ENCODE assay signal across 8 cellular contexts in genomic region chr16:9256196-9256595, GRCh38.
A peak's percentile ranks its signal among the peaks of the same experiment; 100 is the strongest.
DNase-seq lines count a peak whose midpoint lies in the region; ATAC-seq and TF ChIP-seq lines count a peak whose summit lies in the region.

No MANE protein-coding gene starts in this region.

- peak; percentile 74 for DNase-seq in activated CD4-positive, alpha-beta T cell treated with anti-CD3 and anti-CD28 coated beads, Interleukin-2, amount 10 ng/mL, durations not matched to agents 24 days and 14 days
- no peak for DNase-seq in activated CD4-positive, alpha-beta T cell treated with anti-CD3 and anti-CD28 coated beads, Interleukin-2, amount 50 U/mL, for 1 hour
- DNase-seq in chondrocyte (ENCODE audit: low spot score) = no peak
- peak; percentile 54 for DNase-seq in stimulated activated CD4-positive, alpha-beta T cell treated with anti-CD3 and anti-CD28 coated beads, Interleukin-15, amount 100 ng/mL, for 24 hours
- no peak for DNase-seq in ascending aorta (ENCODE audit: low spot score in 2 of 2)

- no peak overlapping the region for H2AFZ ChIP-seq in KMS-11 (ENCODE audit: low read depth)

- TF ChIP-seq CTCF in KMS-11 (conservative IDR thresholded peaks at IDR 0.05; ENCODE audit: low read depth, low read length) (peak; percentile 91), chondrocyte (IDR thresholded peaks at IDR 0.05) (peak; percentile 54), ascending aorta (IDR thresholded peaks at IDR 0.05) (peak in 1 of 3 experiments; percentile 22)

- no peaks in the 10 kb centered on the region for H3K27me3 Mint-ChIP-seq in activated CD4-positive, alpha-beta T cell treated with anti-CD3 and anti-CD28 coated beads, Interleukin-2, amount 10 ng/mL, durations not matched to agents 24 days and 14 days
- no peaks in the 10 kb centered on the region for H3K27me3 Mint-ChIP-seq in chondrocyte (ENCODE audit: low read depth)

- no peaks in the 10 kb centered on the region for H3K79me2 ChIP-seq in KMS-11 (ENCODE audit: insufficient read depth, low read depth)

- H3K4me1 Mint-ChIP-seq in activated CD4-positive, alpha-beta T cell treated with anti-CD3 and anti-CD28 coated beads, Interleukin-2, amount 10 ng/mL, durations not matched to agents 24 days and 14 days = no peaks in the 10 kb centered on the region
- H3K4me1 Mint-ChIP-seq in chondrocyte (ENCODE audit: low read depth) = no peaks in the 10 kb centered on the region

- no peak overlapping the region for H3K9ac ChIP-seq in KMS-11

- H3K4me3 ChIP-seq in KMS-11 (IDR thresholded peaks at IDR 0.05; ENCODE audit: insufficient read depth, low read depth, low read length) (no peak overlapping the region), ascending aorta (no peak overlapping the region)

- no peak overlapping the region for H3K27ac Mint-ChIP-seq in activated CD4-positive, alpha-beta T cell treated with anti-CD3 and anti-CD28 coated beads, Interleukin-2, amount 10 ng/mL, durations not matched to agents 24 days and 14 days
- H3K27ac Mint-ChIP-seq in chondrocyte (ENCODE audit: unreplicated experiment) = no peak overlapping the region

- H3K27me3 ChIP-seq in KMS-11 (ENCODE audit: insufficient read depth, low read depth) (no peaks in the 10 kb centered on the region), ascending aorta (no peaks in the 10 kb centered on the region)

- intact Hi-C loops in activated CD4-positive, alpha-beta T cell treated with anti-CD3 and anti-CD28 coated beads, Interleukin-2, amount 10 ng/mL, durations not matched to agents 24 days and 14 days (cut with micrococcal nuclease) = no loop called here
- intact Hi-C loops in ascending aorta (cut with DNase I) = no loop called here

- no peaks in the 10 kb centered on the region for H3K36me3 Mint-ChIP-seq in activated CD4-positive, alpha-beta T cell treated with anti-CD3 and anti-CD28 coated beads, Interleukin-2, amount 10 ng/mL, durations not matched to agents 24 days and 14 days (ENCODE audit: low read depth)
- H3K36me3 Mint-ChIP-seq in chondrocyte (ENCODE audit: low read depth) = no peaks in the 10 kb centered on the region

- H3K36me3 ChIP-seq in KMS-11 (ENCODE audit: insufficient read depth) = no peaks in the 10 kb centered on the region
- H3K36me3 ChIP-seq in ascending aorta = no peaks in the 10 kb centered on the region

- H3K4me1 ChIP-seq in KMS-11 (ENCODE audit: low read depth, poor library complexity, severe bottlenecking) (no peaks in the 10 kb centered on the region), ascending aorta (no peaks in the 10 kb centered on the region)

- no peak for ATAC-seq in GM21529 (IDR thresholded peaks at IDR 0.05; ENCODE audit: unreplicated experiment)
- no peak for ATAC-seq in HG03432 (IDR thresholded peaks at IDR 0.05; ENCODE audit: unreplicated experiment)

- no peaks in the 10 kb centered on the region for H3K9me3 ChIP-seq in ascending aorta

- H3K4me2 ChIP-seq in KMS-11 = no peak overlapping the region

- H3K27ac ChIP-seq in KMS-11 (no peak overlapping the region), ascending aorta (no peak overlapping the region)

- H4K20me1 ChIP-seq in KMS-11 (ENCODE audit: insufficient read depth) = no peaks in the 10 kb centered on the region

- no peak overlapping the region for H3K4me3 Mint-ChIP-seq in activated CD4-positive, alpha-beta T cell treated with anti-CD3 and anti-CD28 coated beads, Interleukin-2, amount 10 ng/mL, durations not matched to agents 24 days and 14 days
- no peak overlapping the region for H3K4me3 Mint-ChIP-seq in chondrocyte (ENCODE audit: unreplicated experiment)

- no peaks in the 10 kb centered on the region for H3K9me3 Mint-ChIP-seq in activated CD4-positive, alpha-beta T cell treated with anti-CD3 and anti-CD28 coated beads, Interleukin-2, amount 10 ng/mL, durations not matched to agents 24 days and 14 days
- H3K9me3 Mint-ChIP-seq in chondrocyte (ENCODE audit: low read depth) = no peaks in the 10 kb centered on the region

Comparison
In these comparisons a context has a peak if more than half of its experiments do, and no peak if none do; other contexts are left out.
1. DNase-seq: peak in activated CD4-positive, alpha-beta T cell treated with anti-CD3 and anti-CD28 coated beads, Interleukin-2, amount 10 ng/mL, durations not matched to agents 24 days and 14 days (single experiment) and stimulated activated CD4-positive, alpha-beta T cell treated with anti-CD3 and anti-CD28 coated beads, Interleukin-15, amount 100 ng/mL, for 24 hours (single experiment); none in activated CD4-positive, alpha-beta T cell treated with anti-CD3 and anti-CD28 coated beads, Interleukin-2, amount 50 U/mL, for 1 hour (single experiment), chondrocyte (single experiment) and ascending aorta (0 of 2).